ENCODE assay signal across 8 cellular contexts in the genomic region with DNA sequence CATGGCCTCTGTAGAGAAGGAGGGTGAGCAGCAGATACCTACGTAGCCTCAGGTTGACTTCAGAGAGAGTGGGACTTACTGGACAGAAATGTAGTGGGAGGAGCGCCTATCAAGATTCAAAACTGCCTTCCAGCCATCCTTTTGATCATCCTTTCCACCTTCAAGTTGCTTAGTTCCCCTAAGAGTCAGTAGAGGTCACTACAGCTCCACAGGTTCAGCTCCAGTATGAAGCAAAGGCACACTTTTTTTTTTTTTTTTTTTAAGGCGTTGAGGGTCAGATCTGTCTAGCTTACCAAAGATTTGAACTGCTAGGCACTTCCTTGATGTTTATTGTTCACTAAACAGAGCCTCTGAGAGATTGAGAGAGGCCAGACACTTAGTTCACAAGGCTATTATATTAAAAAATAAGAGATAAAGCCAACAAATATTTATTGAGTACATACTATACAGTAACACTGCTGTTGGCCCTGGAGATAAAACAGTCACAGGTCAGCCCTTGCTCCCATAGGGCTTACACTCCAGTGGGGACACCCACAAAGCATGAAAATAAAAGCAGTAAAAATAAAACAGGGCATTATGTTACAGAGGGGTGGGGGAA. TPM values are rescaled to one million over a fixed set of nuclear protein-coding genes. Genes with fewer than 3 reads are reported as not detected.
A peak's percentile ranks its signal among the peaks of the same experiment; 100 is the strongest.
DNase-seq lines count a peak whose midpoint lies in the region; ATAC-seq and TF ChIP-seq lines count a peak whose summit lies in the region.

No MANE protein-coding gene starts in this region.

- peak; percentile 55 for ATAC-seq in CD4-positive, alpha-beta T cell (ENCODE audit: poor library complexity)
- peak; percentile 24 for ATAC-seq in foreskin keratinocyte
- no peak for ATAC-seq in HG03460 (IDR thresholded peaks at IDR 0.05; ENCODE audit: unreplicated experiment)
- ATAC-seq in GM18519 (IDR thresholded peaks at IDR 0.05; ENCODE audit: low FRiP score, unreplicated experiment) = no peak

- no peaks in the 10 kb centered on the region for H3K27me3 ChIP-seq in CD4-positive, alpha-beta T cell (ENCODE audit: control insufficient read depth, insufficient read depth, low read length)
- no peaks in the 10 kb centered on the region for H3K27me3 ChIP-seq in foreskin keratinocyte

- peak overlapping the region; percentile 8 for H3K27ac ChIP-seq in CD4-positive, alpha-beta T cell (ENCODE audit: low read depth, low read length)
- no peak overlapping the region for H3K27ac ChIP-seq in foreskin keratinocyte

- POLR2A ChIA-PET in CD4-positive, alpha-beta T cell (lab: Charles Lee) = interaction anchor here (0.6 to 2.4 kb wide), 12 partner anchors 10 to 309 kb away, joined by 3 to 22 read pairs (median 4); a partner anchor contains a TSS

- peaks cover 42% of the 10 kb centered on the region for H3K36me3 Mint-ChIP-seq in CD4-positive, alpha-beta T cell (ENCODE audit: low read depth)
- peaks cover 40% of the 10 kb centered on the region for H3K36me3 Mint-ChIP-seq in activated T-helper 1 cell treated with anti-CD3 and anti-CD28 coated beads, Interleukin-12 subunit alpha, Interleukin-12 subunit beta, Interleukin-2, Interleukin-4 antibody, amounts not matched to agents 30 ng/mL and 10 ng/mL and 1 ng/mL, durations not matched to agents 14 hours and 24 hours and 36 hours (ENCODE audit: low read depth)
- peaks cover 20% of the 10 kb centered on the region for H3K36me3 Mint-ChIP-seq in progenitor cell of endocrine pancreas (ENCODE audit: insufficient read depth)

- peaks cover 30% of the 10 kb centered on the region for H3K4me1 Mint-ChIP-seq in CD4-positive, alpha-beta T cell (ENCODE audit: low read depth)
- H3K4me1 Mint-ChIP-seq in activated T-helper 1 cell treated with anti-CD3 and anti-CD28 coated beads, Interleukin-12 subunit alpha, Interleukin-12 subunit beta, Interleukin-2, Interleukin-4 antibody, amounts not matched to agents 30 ng/mL and 10 ng/mL and 1 ng/mL, durations not matched to agents 14 hours and 24 hours and 36 hours (ENCODE audit: low read depth) = peaks cover 33% of the 10 kb centered on the region
- H3K4me1 Mint-ChIP-seq in progenitor cell of endocrine pancreas (ENCODE audit: low read depth) = peaks cover 8% of the 10 kb centered on the region

- H3K27me3 Mint-ChIP-seq in CD4-positive, alpha-beta T cell = no peaks in the 10 kb centered on the region
- no peaks in the 10 kb centered on the region for H3K27me3 Mint-ChIP-seq in activated T-helper 1 cell treated with anti-CD3 and anti-CD28 coated beads, Interleukin-12 subunit alpha, Interleukin-12 subunit beta, Interleukin-2, Interleukin-4 antibody, amounts not matched to agents 30 ng/mL and 10 ng/mL and 1 ng/mL, durations not matched to agents 14 hours and 24 hours and 36 hours (ENCODE audit: insufficient read depth)
- H3K27me3 Mint-ChIP-seq in progenitor cell of endocrine pancreas = peaks cover 17% of the 10 kb centered on the region

- CTCF ChIA-PET in CD4-positive, alpha-beta T cell (lab: Charles Lee) = interaction anchor here (0.7 to 3.6 kb wide), 16 partner anchors 17 to 188 kb away, joined by 3 to 49 read pairs (median 4); a partner anchor contains a TSS

- TF ChIP-seq CTCF in CD4-positive, alpha-beta T cell (IDR thresholded peaks at IDR 0.05) = peak; percentile 76
- TF ChIP-seq CTCF in foreskin keratinocyte (conservative IDR thresholded peaks at IDR 0.05) (peak; percentile 92), progenitor cell of endocrine pancreas (IDR thresholded peaks at IDR 0.05; ENCODE audit: unreplicated experiment) (peak; percentile 74)

- peaks cover 7% of the 10 kb centered on the region for H3K4me1 ChIP-seq in foreskin keratinocyte

- H3K9me3 ChIP-seq in CD4-positive, alpha-beta T cell (ENCODE audit: control insufficient read depth, low read length) = no peaks in the 10 kb centered on the region

- DNase-seq in CD4-positive, alpha-beta T cell = peak in 4 of 10 experiments; percentile 20 to 50 (median 33)
- DNase-seq in GM19240 (ENCODE audit: insufficient read length, low spot score) = peak; percentile 63
- DNase-seq in NCI-H69 (lab: John Stamatoyannopoulos, UW) = peak; percentile 65
- peak; percentile 49 for DNase-seq in activated T-helper 1 cell treated with anti-CD3 and anti-CD28 coated beads, Interleukin-12 subunit alpha, Interleukin-12 subunit beta, Interleukin-2, Interleukin-4 antibody, amounts not matched to agents 30 ng/mL and 10 ng/mL and 1 ng/mL, durations not matched to agents 14 hours and 24 hours and 36 hours (ENCODE audit: low spot score)
- peak in 1 of 2 donors; percentile 78 for DNase-seq in foreskin keratinocyte
- DNase-seq in progenitor cell of endocrine pancreas (ENCODE audit: low spot score, unreplicated experiment) = no peak

- no peaks in the 10 kb centered on the region for H3K9me3 Mint-ChIP-seq in CD4-positive, alpha-beta T cell
- no peaks in the 10 kb centered on the region for H3K9me3 Mint-ChIP-seq in activated T-helper 1 cell treated with anti-CD3 and anti-CD28 coated beads, Interleukin-12 subunit alpha, Interleukin-12 subunit beta, Interleukin-2, Interleukin-4 antibody, amounts not matched to agents 30 ng/mL and 10 ng/mL and 1 ng/mL, durations not matched to agents 14 hours and 24 hours and 36 hours
- no peaks in the 10 kb centered on the region for H3K9me3 Mint-ChIP-seq in progenitor cell of endocrine pancreas (ENCODE audit: low read depth)

- H3K4me3 Mint-ChIP-seq in CD4-positive, alpha-beta T cell = peak overlapping the region; percentile 16
- peak overlapping the region; percentile 75 for H3K4me3 Mint-ChIP-seq in activated T-helper 1 cell treated with anti-CD3 and anti-CD28 coated beads, Interleukin-12 subunit alpha, Interleukin-12 subunit beta, Interleukin-2, Interleukin-4 antibody, amounts not matched to agents 30 ng/mL and 10 ng/mL and 1 ng/mL, durations not matched to agents 14 hours and 24 hours and 36 hours
- no peak overlapping the region for H3K4me3 Mint-ChIP-seq in progenitor cell of endocrine pancreas (ENCODE audit: low read depth)

- intact Hi-C loops in CD4-positive, alpha-beta T cell (cut with DNase I, micrococcal nuclease) = loop anchor here (1.0 to 10.0 kb wide), 10 partner anchors 24 to 389 kb away; a partner anchor contains a TSS
- intact Hi-C loops in activated T-helper 1 cell treated with anti-CD3 and anti-CD28 coated beads, Interleukin-12 subunit alpha, Interleukin-12 subunit beta, Interleukin-2, Interleukin-4 antibody, amounts not matched to agents 30 ng/mL and 10 ng/mL and 1 ng/mL, durations not matched to agents 14 hours and 24 hours and 36 hours (cut with micrococcal nuclease) = loop anchor here (1.0 kb wide), 5 partner anchors 51 to 144 kb away; a partner anchor contains a TSS

- peak overlapping the region; percentile 19 for H3K27ac Mint-ChIP-seq in CD4-positive, alpha-beta T cell
- peak overlapping the region; percentile 45 for H3K27ac Mint-ChIP-seq in activated T-helper 1 cell treated with anti-CD3 and anti-CD28 coated beads, Interleukin-12 subunit alpha, Interleukin-12 subunit beta, Interleukin-2, Interleukin-4 antibody, amounts not matched to agents 30 ng/mL and 10 ng/mL and 1 ng/mL, durations not matched to agents 14 hours and 24 hours and 36 hours
- H3K27ac Mint-ChIP-seq in progenitor cell of endocrine pancreas = peak overlapping the region; percentile 30

RNA-seq across cellular contexts. Expression of a gene that starts 3.1 kb away (rescaled TPM):
- total RNA-seq in CD4-positive, alpha-beta T cell = 1 to 10 TPM; 3.2 to 3.5 TPM
- 6.2 and 6.3 TPM in 2 replicates for total RNA-seq in activated T-helper 1 cell treated with anti-CD3 and anti-CD28 coated beads, Interleukin-12 subunit alpha, Interleukin-12 subunit beta, Interleukin-2, Interleukin-4 antibody, amounts not matched to agents 30 ng/mL and 10 ng/mL and 1 ng/mL, durations not matched to agents 14 hours and 24 hours and 36 hours
- total RNA-seq in foreskin keratinocyte (1.9 and 2.3 TPM in 2 replicates), progenitor cell of endocrine pancreas (1.8 and 2.3 TPM in 2 replicates)
- 1.5 TPM in 2 replicates for polyA plus RNA-seq in foreskin keratinocyte

RNA-seq across cellular contexts. Expression of a gene that starts 16.6 kb away (rescaled TPM):
- 1 to 10 TPM; 7.1 to 8.2 TPM for total RNA-seq in CD4-positive, alpha-beta T cell
- total RNA-seq in activated T-helper 1 cell treated with anti-CD3 and anti-CD28 coated beads, Interleukin-12 subunit alpha, Interleukin-12 subunit beta, Interleukin-2, Interleukin-4 antibody, amounts not matched to agents 30 ng/mL and 10 ng/mL and 1 ng/mL, durations not matched to agents 14 hours and 24 hours and 36 hours = 9.9 and 10.8 TPM in 2 replicates
- 0.78 and 1.0 TPM in 2 replicates for total RNA-seq in foreskin keratinocyte
- 0.81 and 0.83 TPM in 2 replicates for polyA plus RNA-seq in foreskin keratinocyte
- 6.0 and 6.4 TPM in 2 replicates for total RNA-seq in progenitor cell of endocrine pancreas

RNA-seq across cellular contexts. Expression of a gene that starts 18.7 kb away (rescaled TPM):
- 10 to 100 TPM; 39.3 to 39.5 TPM for total RNA-seq in CD4-positive, alpha-beta T cell
- 153 and 162 TPM in 2 replicates for total RNA-seq in activated T-helper 1 cell treated with anti-CD3 and anti-CD28 coated beads, Interleukin-12 subunit alpha, Interleukin-12 subunit beta, Interleukin-2, Interleukin-4 antibody, amounts not matched to agents 30 ng/mL and 10 ng/mL and 1 ng/mL, durations not matched to agents 14 hours and 24 hours and 36 hours
- total RNA-seq in foreskin keratinocyte = 117 and 135 TPM in 2 replicates
- 359 and 390 TPM in 2 replicates for polyA plus RNA-seq in foreskin keratinocyte
- 139 and 141 TPM in 2 replicates for total RNA-seq in progenitor cell of endocrine pancreas

RNA-seq across cellular contexts. Expression of a gene that starts 19.0 kb away (rescaled TPM):
- total RNA-seq in CD4-positive, alpha-beta T cell = 10 to 100 TPM; 20.6 to 21.9 TPM
- total RNA-seq in activated T-helper 1 cell treated with anti-CD3 and anti-CD28 coated beads, Interleukin-12 subunit alpha, Interleukin-12 subunit beta, Interleukin-2, Interleukin-4 antibody, amounts not matched to agents 30 ng/mL and 10 ng/mL and 1 ng/mL, durations not matched to agents 14 hours and 24 hours and 36 hours = 53.5 and 54.7 TPM in 2 replicates
- total RNA-seq in foreskin keratinocyte = 29.0 and 31.8 TPM in 2 replicates
- 28.2 and 29.1 TPM in 2 replicates for polyA plus RNA-seq in foreskin keratinocyte
- total RNA-seq in progenitor cell of endocrine pancreas = 47.7 and 51.6 TPM in 2 replicates

RNA-seq across cellular contexts. Expression of a gene that starts 24.4 kb away (rescaled TPM):
- 100 to 1,000 TPM; 263 to 297 TPM for total RNA-seq in CD4-positive, alpha-beta T cell
- 125 and 133 TPM in 2 replicates for total RNA-seq in activated T-helper 1 cell treated with anti-CD3 and anti-CD28 coated beads, Interleukin-12 subunit alpha, Interleukin-12 subunit beta, Interleukin-2, Interleukin-4 antibody, amounts not matched to agents 30 ng/mL and 10 ng/mL and 1 ng/mL, durations not matched to agents 14 hours and 24 hours and 36 hours
- total RNA-seq in foreskin keratinocyte = 89.8 and 91.3 TPM in 2 replicates
- 66.8 and 76.4 TPM in 2 replicates for polyA plus RNA-seq in foreskin keratinocyte
- 112 and 119 TPM in 2 replicates for total RNA-seq in progenitor cell of endocrine pancreas

Comparison
In these comparisons a context has a peak if more than half of its experiments do, and no peak if none do; other contexts are left out.
1. ATAC-seq: peak in CD4-positive, alpha-beta T cell (single experiment) and foreskin keratinocyte (single experiment); none in HG03460 (single experiment) and GM18519 (single experiment).
2. Peak in every context shown above with its lines, with median percentiles within 50 percentile points of each other: H3K27ac Mint-ChIP-seq and CTCF ChIP-seq.